9 cellular contexts compared by ENCODE assay signal in genomic region chr1:115545791-115546733, GRCh38.
A peak's percentile ranks its signal among the peaks of the same experiment; 100 is the strongest.
DNase-seq lines count a peak whose midpoint lies in the region; ATAC-seq, FAIRE-seq and TF ChIP-seq lines count a peak whose summit lies in the region.
"Had no signal": no experiment of that assay in that cellular context is flagged by ENCODE, and none has a peak within 500 bp of the region (broad histone marks: within the 10 kb centered on the region; RNA-seq: fewer than 3 reads in every experiment).

No MANE protein-coding gene starts in this region.

- H3K4me1 ChIP-seq in BLaER1 treated with 17β-estradiol and CSF1 and Interleukin-3, amounts not matched to agents 10 nM and 100 nM, result peaks cover 0 to 39% (median 33%) of the 10 kb centered on the region in 10 experiments; a peak in 15 of 20 replicates
- H3K4me1 ChIP-seq in foreskin keratinocyte, result peaks cover 16% of the 10 kb centered on the region

- no peak overlapping the region for H3K27ac Mint-ChIP-seq in activated CD8-positive, alpha-beta T cell treated with anti-CD3 and anti-CD28 coated beads, Interleukin-2, amount 10 ng/mL, durations not matched to agents 7 days and 5 days

- no peak for FAIRE-seq in GM12891 (lab: Jason Lieb, UNC)
- FAIRE-seq: TTC549 had no signal

- H3K9me3 Mint-ChIP-seq in activated CD8-positive, alpha-beta T cell treated with anti-CD3 and anti-CD28 coated beads, Interleukin-2, amount 10 ng/mL, durations not matched to agents 7 days and 5 days (ENCODE audit: insufficient read depth), result no peaks in the 10 kb centered on the region

- H3K27me3 ChIP-seq in BLaER1 treated with 17β-estradiol and CSF1 and Interleukin-3, amounts not matched to agents 10 nM and 100 nM, result no peaks in the 10 kb centered on the region
- no peaks in the 10 kb centered on the region for H3K27me3 ChIP-seq in foreskin keratinocyte

- no peak for TF ChIP-seq POLR2A in GM12891 (IDR thresholded peaks at IDR 0.05; ENCODE audit: low read depth, low read length)

- H3K4me3 ChIP-seq in BLaER1 treated with 17β-estradiol and CSF1 and Interleukin-3, amounts not matched to agents 10 nM and 100 nM, result no peak overlapping the region
- H3K4me3 ChIP-seq in retinal pigment epithelial cell (ENCODE audit: low read length), result no peak overlapping the region

- H3K4me1 Mint-ChIP-seq in activated CD8-positive, alpha-beta T cell treated with anti-CD3 and anti-CD28 coated beads, Interleukin-2, amount 10 ng/mL, durations not matched to agents 7 days and 5 days (ENCODE audit: low read depth), result no peaks in the 10 kb centered on the region

- H3K36me3 ChIP-seq in BLaER1 treated with 17β-estradiol and CSF1 and Interleukin-3, amounts not matched to agents 10 nM and 100 nM, result no peaks in the 10 kb centered on the region

- no peaks in the 10 kb centered on the region for H3K36me3 Mint-ChIP-seq in activated CD8-positive, alpha-beta T cell treated with anti-CD3 and anti-CD28 coated beads, Interleukin-2, amount 10 ng/mL, durations not matched to agents 7 days and 5 days (ENCODE audit: low read depth)

- H3K4me3 Mint-ChIP-seq in activated CD8-positive, alpha-beta T cell treated with anti-CD3 and anti-CD28 coated beads, Interleukin-2, amount 10 ng/mL, durations not matched to agents 7 days and 5 days, result no peak overlapping the region

- H3K27ac ChIP-seq in BLaER1 treated with 17β-estradiol and CSF1 and Interleukin-3, amounts not matched to agents 10 nM and 100 nM, result peak overlapping the region in 1 of 11 experiments; percentile 11; a peak in 1 of 22 replicates
- H3K27ac ChIP-seq in foreskin keratinocyte, result peak overlapping the region; percentile 26

- H3K9ac ChIP-seq in BLaER1 treated with 17β-estradiol and CSF1 and Interleukin-3, amounts not matched to agents 10 nM and 100 nM, result no peak overlapping the region

- in situ Hi-C loops in SK-MEL-5 (cut with HindIII; ENCODE audit: low pct_unique_long_range_greater_than_20kb, low sequenced_read_pairs), result no loop called here

- H3K9me3 ChIP-seq in BLaER1 treated with 17β-estradiol and CSF1 and Interleukin-3, amounts not matched to agents 10 nM and 100 nM (replicated peaks in 1 of 11), result peaks cover 0 to 13% (median 0%) of the 10 kb centered on the region in 11 experiments; a peak in 3 of 22 replicates

- POLR2A ChIA-PET in activated CD8-positive, alpha-beta T cell treated with anti-CD3 and anti-CD28 coated beads, Interleukin-2, amount 10 ng/mL, durations not matched to agents 7 days and 5 days (lab: Charles Lee), result no interaction called here

- peak; percentile 92 for ATAC-seq in foreskin keratinocyte
- ATAC-seq in activated CD8-positive, alpha-beta T cell treated with anti-CD3 and anti-CD28 coated beads, Interleukin-2, amount 10 ng/mL, durations not matched to agents 7 days and 5 days, result no peak

- CTCF ChIA-PET in activated CD8-positive, alpha-beta T cell treated with anti-CD3 and anti-CD28 coated beads, Interleukin-2, amount 10 ng/mL, durations not matched to agents 7 days and 5 days (lab: Charles Lee), result no interaction called here

- no peak for DNase-seq in GM12891 (ENCODE audit: insufficient read length, low spot score)
- peak; percentile 77 for DNase-seq in SK-MEL-5 (ENCODE audit: low read depth, low spot score)
- DNase-seq in foreskin keratinocyte, result peak; percentile 99 to 100
- DNase-seq in retinal pigment epithelial cell (ENCODE audit: low read depth), result peak; percentile 89
- DNase-seq in cerebellar nuclear complex (lab: John Stamatoyannopoulos, UW), result no peak
- DNase-seq in activated CD8-positive, alpha-beta T cell treated with anti-CD3 and anti-CD28 coated beads, Interleukin-2, amount 10 ng/mL, durations not matched to agents 7 days and 5 days, result no peak
- DNase-seq in NCI-H526 treated with DMSO at 0.1 percent for 48 hours (lab: John Stamatoyannopoulos, UW), result no peak

- TF ChIP-seq CTCF in foreskin keratinocyte (conservative IDR thresholded peaks at IDR 0.05) (peak; percentile 88), retinal pigment epithelial cell (conservative IDR thresholded peaks at IDR 0.05; ENCODE audit: low read depth, low read length) (peak; percentile 87)

- peaks cover 8% of the 10 kb centered on the region for H3K27me3 Mint-ChIP-seq in activated CD8-positive, alpha-beta T cell treated with anti-CD3 and anti-CD28 coated beads, Interleukin-2, amount 10 ng/mL, durations not matched to agents 7 days and 5 days (ENCODE audit: low read depth)

- H3K4me2 ChIP-seq in BLaER1 treated with 17β-estradiol and CSF1 and Interleukin-3, amounts not matched to agents 10 nM and 100 nM, result peak overlapping the region in 9 of 11 experiments; percentile 4 to 64 (median 48); a peak in 16 of 22 replicates

- no peaks in the 10 kb centered on the region for H4K20me1 ChIP-seq in BLaER1 treated with 17β-estradiol and CSF1 and Interleukin-3, amounts not matched to agents 10 nM and 100 nM

TF ChIP-seq in GM12891, 5 proteins besides CTCF, POLR2A, EP300 and RAD21:
- no peak for TF ChIP-seq PAX5 (IDR thresholded peaks at IDR 0.05; ENCODE audit: insufficient read depth, low read length, severe bottlenecking)
- TF ChIP-seq TAF1 (IDR thresholded peaks at IDR 0.05; ENCODE audit: low read depth, low read length), result no peak
- TF ChIP-seq SPI1 (IDR thresholded peaks at IDR 0.05; ENCODE audit: low read depth, low read length), result peak; percentile 22; the same call in 1 of the 2 replicates

Comparison
In these comparisons a context has a peak if more than half of its experiments do, and no peak if none do; other contexts are left out.
1. DNase-seq: peak in SK-MEL-5 (single experiment), foreskin keratinocyte (2 of 2) and retinal pigment epithelial cell (single experiment); none in GM12891 (single experiment), cerebellar nuclear complex (0 of 2), activated CD8-positive, alpha-beta T cell treated with anti-CD3 and anti-CD28 coated beads, Interleukin-2, amount 10 ng/mL, durations not matched to agents 7 days and 5 days (single experiment) and NCI-H526 treated with DMSO at 0.1 percent for 48 hours (single experiment).